17 cellular contexts compared by ENCODE assay signal in the genomic region with DNA sequence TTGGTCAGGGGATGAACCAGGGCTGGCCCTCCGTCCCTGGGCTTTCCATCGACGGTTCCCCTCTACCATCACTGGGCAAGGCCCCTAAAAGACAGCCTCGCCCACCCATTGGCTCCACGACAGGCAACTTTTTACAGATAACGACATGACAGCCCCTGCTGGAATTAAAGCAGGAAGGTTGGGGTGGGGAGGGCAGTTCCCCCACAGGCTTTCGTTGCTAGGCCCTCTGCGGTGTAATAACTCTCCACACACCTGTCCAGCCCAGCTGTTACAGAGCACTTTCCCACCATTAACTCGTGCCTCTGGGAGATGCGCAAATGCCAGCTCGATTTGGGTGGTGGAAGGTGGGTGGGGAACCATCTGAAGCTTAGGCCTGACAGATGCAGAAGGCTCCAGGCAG.
DNase-seq lines count a peak whose midpoint lies in the region; ATAC-seq and TF ChIP-seq lines count a peak whose summit lies in the region.
"Had no signal": no experiment of that assay in that cellular context is flagged by ENCODE, and none has a peak within 500 bp of the region (broad histone marks: within the 10 kb centered on the region; RNA-seq: fewer than 3 reads in every experiment).

No MANE protein-coding gene starts in this region.

- TF ChIP-seq CTCF in osteoblast (IDR thresholded peaks at IDR 0.05; ENCODE audit: extremely low read depth, low read depth, low read length), result no peak

- H3K79me2 ChIP-seq in osteoblast (ENCODE audit: insufficient read depth, low read length), result no peaks in the 10 kb centered on the region

- H3K4me3 Mint-ChIP-seq in activated T-cell treated with anti-CD3 and anti-CD28 coated beads, Interleukin-2, amount 50 U/mL, for 24 hours, result no peak overlapping the region
- no peak overlapping the region for H3K4me3 Mint-ChIP-seq in activated T-cell treated with anti-CD3 and anti-CD28 coated beads, Interleukin-2, amount 50 U/mL, for 4 hours
- H3K4me3 Mint-ChIP-seq: HFFc6 had no signal

- H3K9me3 ChIP-seq in osteoblast (ENCODE audit: low read depth, low read length), result no peaks in the 10 kb centered on the region
- H3K9me3 ChIP-seq: MG63 had no signal

- no peaks in the 10 kb centered on the region for H3K4me1 ChIP-seq in osteoblast (ENCODE audit: insufficient read depth, low read length)

- no peaks in the 10 kb centered on the region for H3K36me3 Mint-ChIP-seq in activated T-cell treated with anti-CD3 and anti-CD28 coated beads, Interleukin-2, amount 50 U/mL, for 24 hours (ENCODE audit: low read depth)
- H3K36me3 Mint-ChIP-seq in activated T-cell treated with anti-CD3 and anti-CD28 coated beads, Interleukin-2, amount 50 U/mL, for 4 hours (ENCODE audit: insufficient read depth), result no peaks in the 10 kb centered on the region

- no peaks in the 10 kb centered on the region for H4K20me1 ChIP-seq in osteoblast (ENCODE audit: insufficient read depth, low read length)

- no peak for ATAC-seq in activated T-cell treated with anti-CD3 and anti-CD28 coated beads, Interleukin-2, amount 50 U/mL, for 4 hours
- ATAC-seq in HG02938 (IDR thresholded peaks at IDR 0.05; ENCODE audit: unreplicated experiment), result no peak

- no peaks in the 10 kb centered on the region for H3K36me3 ChIP-seq in osteoblast (ENCODE audit: insufficient read depth, low read length)
- H3K36me3 ChIP-seq: MG63 had no signal

- peaks cover 8% of the 10 kb centered on the region for H3K27me3 Mint-ChIP-seq in activated T-cell treated with anti-CD3 and anti-CD28 coated beads, Interleukin-2, amount 50 U/mL, for 24 hours
- H3K27me3 Mint-ChIP-seq in activated T-cell treated with anti-CD3 and anti-CD28 coated beads, Interleukin-2, amount 50 U/mL, for 4 hours (ENCODE audit: low read depth), result peaks cover 11% of the 10 kb centered on the region

- peak; percentile 2 for DNase-seq in activated T-cell treated with anti-CD3 and anti-CD28 coated beads, Interleukin-2, amount 50 U/mL, for 24 hours
- DNase-seq in activated T-cell treated with anti-CD3 and anti-CD28 coated beads, Interleukin-2, amount 50 U/mL, for 4 hours, result no peak
- peak; percentile 86 for DNase-seq in NCI-H524 treated with DMSO at 0.1 percent for 48 hours (lab: John Stamatoyannopoulos, UW)
- DNase-seq in islet precursor cell, result peak; percentile 30
- no peak for DNase-seq in HK-2 (ENCODE audit: unreplicated experiment)
- no peak for DNase-seq in osteoblast (ENCODE audit: insufficient read length, low spot score, missing footprints)
- DNase-seq: AML-193, Caco-2, HFFc6, MG63, NCI-H1092, NCI-H1694, NCI-H226, NCI-H526 treated with DMSO at 0.1 percent for 48 hours, PC-9 had no signal

- no peaks in the 10 kb centered on the region for H3K9me3 Mint-ChIP-seq in activated T-cell treated with anti-CD3 and anti-CD28 coated beads, Interleukin-2, amount 50 U/mL, for 24 hours
- H3K9me3 Mint-ChIP-seq in activated T-cell treated with anti-CD3 and anti-CD28 coated beads, Interleukin-2, amount 50 U/mL, for 4 hours, result peaks cover 3% of the 10 kb centered on the region
- H3K9me3 Mint-ChIP-seq: HFFc6 had no signal

- no peak overlapping the region for H3K27ac ChIP-seq in osteoblast (ENCODE audit: low read depth, low read length)
- H3K27ac ChIP-seq: PC-9, SK-N-MC had no signal

- peaks cover 10% of the 10 kb centered on the region for H3K4me1 Mint-ChIP-seq in activated T-cell treated with anti-CD3 and anti-CD28 coated beads, Interleukin-2, amount 50 U/mL, for 24 hours (ENCODE audit: low read depth)
- peaks cover 5% of the 10 kb centered on the region for H3K4me1 Mint-ChIP-seq in activated T-cell treated with anti-CD3 and anti-CD28 coated beads, Interleukin-2, amount 50 U/mL, for 4 hours (ENCODE audit: low read depth)

- H3K4me2 ChIP-seq in osteoblast (ENCODE audit: insufficient read depth, low read length), result no peak overlapping the region
- H3K4me2 ChIP-seq: PC-9 had no signal

- H3K4me3 ChIP-seq in osteoblast (ENCODE audit: insufficient read depth, low read length), result no peak overlapping the region
- H3K4me3 ChIP-seq: MG63, PC-9, SK-N-MC had no signal

- no peak overlapping the region for H2AFZ ChIP-seq in osteoblast (ENCODE audit: low read length)
- H2AFZ ChIP-seq: PC-9 had no signal

- peaks cover 6% of the 10 kb centered on the region for H3K27me3 ChIP-seq in osteoblast (ENCODE audit: insufficient read depth, low read length)
- H3K27me3 ChIP-seq: MG63 had no signal

- H3K27ac Mint-ChIP-seq in activated T-cell treated with anti-CD3 and anti-CD28 coated beads, Interleukin-2, amount 50 U/mL, for 24 hours, result no peak overlapping the region
- H3K27ac Mint-ChIP-seq: HFFc6 had no signal

Comparison
In these comparisons a context has a peak if more than half of its experiments do, and no peak if none do; other contexts are left out.
1. DNase-seq: peak in activated T-cell treated with anti-CD3 and anti-CD28 coated beads, Interleukin-2, amount 50 U/mL, for 24 hours (single experiment), NCI-H524 treated with DMSO at 0.1 percent for 48 hours (single experiment) and islet precursor cell (single experiment); none in activated T-cell treated with anti-CD3 and anti-CD28 coated beads, Interleukin-2, amount 50 U/mL, for 4 hours (single experiment), HK-2 (single experiment) and osteoblast (single experiment).